Comparison of ENCODE assay signal across 11 cellular contexts in the genomic region with DNA sequence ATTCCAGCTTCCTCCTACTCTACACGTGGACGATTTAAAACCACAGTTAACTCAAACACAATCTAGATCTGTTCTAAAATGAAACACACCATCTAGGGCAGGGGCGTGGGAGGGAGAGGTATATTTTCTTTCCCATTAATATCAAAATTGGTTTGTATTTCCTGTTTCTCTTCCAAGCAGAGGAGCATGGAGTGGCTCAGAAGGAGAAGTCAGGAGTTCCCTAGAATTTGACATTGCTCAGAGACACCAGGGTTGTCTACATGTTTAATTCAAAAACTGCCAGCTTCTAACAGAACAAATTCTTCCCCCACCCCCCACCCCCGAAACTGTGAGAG. TPM values are rescaled to one million over a fixed set of nuclear protein-coding genes. Genes with fewer than 3 reads are reported as not detected.
A peak's percentile ranks its signal among the peaks of the same experiment; 100 is the strongest.
DNase-seq lines count a peak whose midpoint lies in the region; ATAC-seq and TF ChIP-seq lines count a peak whose summit lies in the region.
"Had no signal": no experiment of that assay in that cellular context is flagged by ENCODE, and none has a peak within 500 bp of the region (broad histone marks: within the 10 kb centered on the region; RNA-seq: fewer than 3 reads in every experiment).

No MANE protein-coding gene starts in this region.

- H3K4me1 ChIP-seq in CD4-positive, CD25-positive, alpha-beta regulatory T cell (ENCODE audit: control insufficient read depth, insufficient read depth, low read length, poor library complexity, severe bottlenecking) = peaks cover 62% of the 10 kb centered on the region
- H3K4me1 ChIP-seq: uterus had no signal

- peaks cover 13 to 41% (median 28%) of the 10 kb centered on the region in 4 donors for H3K4me1 Mint-ChIP-seq in CD4-positive, CD25-positive, alpha-beta regulatory T cell
- peaks cover 38 to 49% (median 46%) of the 10 kb centered on the region in 3 donors for H3K4me1 Mint-ChIP-seq in IgD-negative memory B cell
- peaks cover 62% of the 10 kb centered on the region for H3K4me1 Mint-ChIP-seq in nephron progenitor cell

- TF ChIP-seq CTCF in nephron progenitor cell (IDR thresholded peaks at IDR 0.05) = no peak

- no peaks in the 10 kb centered on the region for H3K9me3 ChIP-seq in CD4-positive, CD25-positive, alpha-beta regulatory T cell (ENCODE audit: control insufficient read depth in 2 of 2, low read length in 2 of 2)
- H3K9me3 ChIP-seq: uterus had no signal

- H3K4me3 Mint-ChIP-seq in CD4-positive, CD25-positive, alpha-beta regulatory T cell = peak overlapping the region in 2 of 4 donors; percentile 97 to 99
- H3K4me3 Mint-ChIP-seq in IgD-negative memory B cell (peak overlapping the region; percentile 92 to 99 (median 97)), nephron progenitor cell (peak overlapping the region; percentile 95)

- no peaks in the 10 kb centered on the region for H3K27me3 ChIP-seq in CD4-positive, CD25-positive, alpha-beta regulatory T cell (ENCODE audit: control insufficient read depth, insufficient read depth, low read length)
- H3K27me3 ChIP-seq: uterus had no signal

- no peaks in the 10 kb centered on the region for H3K27me3 Mint-ChIP-seq in CD4-positive, CD25-positive, alpha-beta regulatory T cell
- H3K27me3 Mint-ChIP-seq in IgD-negative memory B cell (no peaks in the 10 kb centered on the region), nephron progenitor cell (ENCODE audit: low read depth, poor library complexity) (peaks cover 7% of the 10 kb centered on the region)

- peaks cover 6% of the 10 kb centered on the region for H3K36me3 Mint-ChIP-seq in CD4-positive, CD25-positive, alpha-beta regulatory T cell
- H3K36me3 Mint-ChIP-seq in IgD-negative memory B cell (peaks cover 2% of the 10 kb centered on the region), nephron progenitor cell (ENCODE audit: low read depth) (no peaks in the 10 kb centered on the region)

- peak overlapping the region in 2 of 3 donors; percentile 91 to 93 for H3K27ac Mint-ChIP-seq in CD4-positive, CD25-positive, alpha-beta regulatory T cell
- H3K27ac Mint-ChIP-seq in IgD-negative memory B cell (peak overlapping the region; percentile 91 to 96 (median 92)), nephron progenitor cell (no peak overlapping the region)

- DNase-seq in CD4-positive, CD25-positive, alpha-beta regulatory T cell = no peak
- DNase-seq in dermis blood vessel endothelial cell = peak; percentile 17
- DNase-seq in nephron progenitor cell = no peak
- no peak for DNase-seq in NCI-H2107 treated with DMSO at 0.1 percent for 48 hours (lab: John Stamatoyannopoulos, UW; ENCODE audit: unreplicated experiment)
- no peak for DNase-seq in NCI-H774 (lab: John Stamatoyannopoulos, UW)
- no peak for DNase-seq in cerebellum (ENCODE audit: low spot score)
- no peak for DNase-seq in effector CD4-positive, alpha-beta T cell
- DNase-seq: effector CD8-positive, alpha-beta T cell; MM.1S; uterus had no signal

- H3K9me3 Mint-ChIP-seq in CD4-positive, CD25-positive, alpha-beta regulatory T cell = no peaks in the 10 kb centered on the region
- H3K9me3 Mint-ChIP-seq in IgD-negative memory B cell (no peaks in the 10 kb centered on the region), nephron progenitor cell (no peaks in the 10 kb centered on the region)

- no peaks in the 10 kb centered on the region for H3K36me3 ChIP-seq in CD4-positive, CD25-positive, alpha-beta regulatory T cell (ENCODE audit: control insufficient read depth, insufficient read depth, low read length)
- H3K36me3 ChIP-seq: uterus had no signal

- peak overlapping the region; percentile 82 for H3K27ac ChIP-seq in CD4-positive, CD25-positive, alpha-beta regulatory T cell (ENCODE audit: insufficient read depth, low read length, poor library complexity, severe bottlenecking)
- H3K27ac ChIP-seq: uterus had no signal

- peak overlapping the region; percentile 90 for H3K4me3 ChIP-seq in CD4-positive, CD25-positive, alpha-beta regulatory T cell (ENCODE audit: low read depth, low read length)
- H3K4me3 ChIP-seq: uterus had no signal

- no peak for ATAC-seq in CD4-positive, CD25-positive, alpha-beta regulatory T cell (ENCODE audit: low read depth in 2 of 2)

RNA-seq across cellular contexts. Expression of a gene that starts 2.3 kb away (rescaled TPM):
- 264 TPM for total RNA-seq in CD4-positive, CD25-positive, alpha-beta regulatory T cell
- polyA plus RNA-seq in CD4-positive, CD25-positive, alpha-beta regulatory T cell = 10 to 100 TPM; 40.8 to 58.5 (median 50.1) TPM
- 41.7 TPM for polyA plus RNA-seq in IgD-negative memory B cell
- 63.1 and 63.9 TPM in 2 replicates for total RNA-seq in dermis blood vessel endothelial cell
- total RNA-seq in cerebellum = 55.3 TPM
